Comparison of ENCODE assay signal across 8 cellular contexts in genomic region chr20:18566892-18567738, GRCh38. TPM values are rescaled to one million over a fixed set of nuclear protein-coding genes. Genes with fewer than 3 reads are reported as not detected.
A peak's percentile ranks its signal among the peaks of the same experiment; 100 is the strongest.
DNase-seq lines count a peak whose midpoint lies in the region; ATAC-seq and TF ChIP-seq lines count a peak whose summit lies in the region.

SMIM26 (plus strand) TSS chr20:18567432; CDS start chr20:18567479, 47 bp downstream.

- H4K20me1 ChIP-seq in mammary epithelial cell (ENCODE audit: insufficient read depth, low read length) (no peaks in the 10 kb centered on the region), smooth muscle cell (ENCODE audit: low read depth) (no peaks in the 10 kb centered on the region)

- CTCF ChIA-PET in mammary epithelial cell (lab: Charles Lee; ENCODE audit: low non-redundant PET) = no interaction called here

- H3F3A ChIP-seq in smooth muscle cell (ENCODE audit: low read depth) = peaks cover 9% of the 10 kb centered on the region

- H3K9me3 ChIP-seq in WERI-Rb-1 (ENCODE audit: severe bottlenecking) = no peaks in the 10 kb centered on the region
- no peaks in the 10 kb centered on the region for H3K9me3 ChIP-seq in mammary epithelial cell (replicated peaks; ENCODE audit: insufficient read depth, low read length)
- H3K9me3 ChIP-seq in smooth muscle cell (replicated peaks; ENCODE audit: low read depth) = no peaks in the 10 kb centered on the region

- peak; percentile 95 for ATAC-seq in GM18873 (IDR thresholded peaks at IDR 0.05; ENCODE audit: low FRiP score, unreplicated experiment)
- peak; percentile 99 for ATAC-seq in HG03139 (IDR thresholded peaks at IDR 0.05; ENCODE audit: unreplicated experiment)

- peak; percentile 89 for DNase-seq in ACHN
- peak; percentile 97 for DNase-seq in NCI-H2227 (lab: John Stamatoyannopoulos, UW; ENCODE audit: unreplicated experiment)
- peak; percentile 93 for DNase-seq in WERI-Rb-1
- peak; percentile 93 for DNase-seq in mammary epithelial cell
- peak; percentile 94 for DNase-seq in iPS-NIHi11 (ENCODE audit: low spot score)
- peak; percentile 34 for DNase-seq in smooth muscle cell (lab: John Stamatoyannopoulos, UW; ENCODE audit: unreplicated experiment)

- peak within 1 kb of the TSS; percentile 68 for H3K27ac ChIP-seq in WERI-Rb-1
- peak within 1 kb of the TSS; percentile 73 for H3K27ac ChIP-seq in mammary epithelial cell (ENCODE audit: insufficient read depth, low read depth, low read length)
- peak within 1 kb of the TSS; percentile 66 for H3K27ac ChIP-seq in smooth muscle cell (ENCODE audit: low read depth)

- H3K9ac ChIP-seq in mammary epithelial cell (ENCODE audit: insufficient read depth, low read length) (peak within 1 kb of the TSS; percentile 84), smooth muscle cell (ENCODE audit: low read depth) (peak within 1 kb of the TSS; percentile 83)

- 0% methylated on average over 24 of the region's 51 CpGs for WGBS in mammary epithelial cell (ENCODE audit: low coverage, missing lambda C conversion rate)
- WGBS in smooth muscle cell (ENCODE audit: low lambda C conversion rate) = under 1% methylated on average over 51 of the region's 51 CpGs

- H3K4me2 ChIP-seq in mammary epithelial cell (ENCODE audit: insufficient read depth, low read depth, low read length) (peak within 1 kb of the TSS; percentile 73), smooth muscle cell (peak within 1 kb of the TSS; percentile 87)

- peaks cover 13% of the 10 kb centered on the region for H3K36me3 ChIP-seq in WERI-Rb-1
- peaks cover 5% of the 10 kb centered on the region for H3K36me3 ChIP-seq in mammary epithelial cell (ENCODE audit: insufficient read depth, low read length)
- H3K36me3 ChIP-seq in smooth muscle cell (ENCODE audit: low read depth) = no peaks in the 10 kb centered on the region

- H3K27me3 ChIP-seq in WERI-Rb-1 (ENCODE audit: insufficient read depth, low read depth, severe bottlenecking) (no peaks in the 10 kb centered on the region), mammary epithelial cell (ENCODE audit: insufficient read depth, low read length) (no peaks in the 10 kb centered on the region), smooth muscle cell (ENCODE audit: low read depth) (no peaks in the 10 kb centered on the region)

- H3K4me3 ChIP-seq in WERI-Rb-1 (ENCODE audit: low read depth, low read length) (peak within 1 kb of the TSS; percentile 62), mammary epithelial cell (replicated peaks in 1 of 3; ENCODE audit: insufficient read depth in 1 of 3, low read depth in 2 of 3, low read length in 3 of 3) (peak within 1 kb of the TSS; percentile 63 to 90 (median 66)), smooth muscle cell (peak within 1 kb of the TSS; percentile 75)

- TF ChIP-seq CTCF in WERI-Rb-1 (IDR thresholded peaks at IDR 0.05; ENCODE audit: low read depth, low read length) (no peak), mammary epithelial cell (conservative IDR thresholded peaks at IDR 0.05 in 1 of 2, IDR thresholded peaks at IDR 0.05 in 1 of 2; ENCODE audit: extremely low read depth in 1 of 2, insufficient read depth in 1 of 2, low read depth in 1 of 2, low read length in 2 of 2) (no peak), smooth muscle cell (IDR thresholded peaks at IDR 0.05; ENCODE audit: borderline replicate concordance, insufficient read depth, poor library complexity, severe bottlenecking) (no peak)

- in situ Hi-C loops in ACHN (cut with HindIII; ENCODE audit: low pct_ligation_motif_present, low pct_unique_long_range_greater_than_20kb, low sequenced_read_pairs) = no loop called here
- in situ Hi-C loops in mammary epithelial cell (cut with MboI; ENCODE audit: low sequenced_read_pairs in 2 of 2) = no loop called here

- H3K79me2 ChIP-seq in mammary epithelial cell (ENCODE audit: insufficient read depth, low read length) = peaks cover 22% of the 10 kb centered on the region
- peaks cover 18% of the 10 kb centered on the region for H3K79me2 ChIP-seq in smooth muscle cell (ENCODE audit: low read depth)

- intact Hi-C loops in mammary epithelial cell (cut with micrococcal nuclease) = loop anchor here (1.0 to 2.0 kb wide), 2 partner anchors 18 to 60 kb away; partner anchors contain the start of gene SEC23B

- dilution Hi-C loops in mammary epithelial cell (cut with HindIII; ENCODE audit: low sequenced_read_pairs) = no loop called here

- H2AFZ ChIP-seq in mammary epithelial cell (ENCODE audit: low read depth, low read length) (peak within 1 kb of the TSS; percentile 91), smooth muscle cell (ENCODE audit: low read depth) (peak within 1 kb of the TSS; percentile 95)

- H3K4me1 ChIP-seq in mammary epithelial cell (ENCODE audit: insufficient read depth, low read length) = peaks cover 7% of the 10 kb centered on the region
- peaks cover 14% of the 10 kb centered on the region for H3K4me1 ChIP-seq in smooth muscle cell (ENCODE audit: low read depth)

- TSS peak; percentile 78 for BruUV-seq in mammary epithelial cell (replicated peaks; lab: Mats Ljungman, UMichigan)

RNA-seq across cellular contexts. Expression of gene SMIM26, which starts in this region (rescaled TPM):
- total RNA-seq in mammary epithelial cell = 10 to 100 TPM; 58.5 to 72.9 TPM
- polyA plus RNA-seq in mammary epithelial cell = 88.3 TPM
- polyA minus RNA-seq in mammary epithelial cell = 250 TPM
- total RNA-seq in smooth muscle cell = 88.6 and 161 TPM in 2 replicates
- 71.8 and 90.0 TPM in 2 replicates for polyA plus RNA-seq in smooth muscle cell

Comparison
In these comparisons a context has a peak if more than half of its experiments do, and no peak if none do; other contexts are left out.
1. Peak in every context shown above with its lines: DNase-seq, ATAC-seq, H3K4me3 ChIP-seq and H3K27ac ChIP-seq.
2. DNase-seq: peak in every context shown above with its lines; median percentile 97 in NCI-H2227; 94 in iPS-NIHi11; 93 in WERI-Rb-1; 93 in mammary epithelial cell; 89 in ACHN; 34 in smooth muscle cell.